ENCODE assay signal across 9 cellular contexts in the genomic region with DNA sequence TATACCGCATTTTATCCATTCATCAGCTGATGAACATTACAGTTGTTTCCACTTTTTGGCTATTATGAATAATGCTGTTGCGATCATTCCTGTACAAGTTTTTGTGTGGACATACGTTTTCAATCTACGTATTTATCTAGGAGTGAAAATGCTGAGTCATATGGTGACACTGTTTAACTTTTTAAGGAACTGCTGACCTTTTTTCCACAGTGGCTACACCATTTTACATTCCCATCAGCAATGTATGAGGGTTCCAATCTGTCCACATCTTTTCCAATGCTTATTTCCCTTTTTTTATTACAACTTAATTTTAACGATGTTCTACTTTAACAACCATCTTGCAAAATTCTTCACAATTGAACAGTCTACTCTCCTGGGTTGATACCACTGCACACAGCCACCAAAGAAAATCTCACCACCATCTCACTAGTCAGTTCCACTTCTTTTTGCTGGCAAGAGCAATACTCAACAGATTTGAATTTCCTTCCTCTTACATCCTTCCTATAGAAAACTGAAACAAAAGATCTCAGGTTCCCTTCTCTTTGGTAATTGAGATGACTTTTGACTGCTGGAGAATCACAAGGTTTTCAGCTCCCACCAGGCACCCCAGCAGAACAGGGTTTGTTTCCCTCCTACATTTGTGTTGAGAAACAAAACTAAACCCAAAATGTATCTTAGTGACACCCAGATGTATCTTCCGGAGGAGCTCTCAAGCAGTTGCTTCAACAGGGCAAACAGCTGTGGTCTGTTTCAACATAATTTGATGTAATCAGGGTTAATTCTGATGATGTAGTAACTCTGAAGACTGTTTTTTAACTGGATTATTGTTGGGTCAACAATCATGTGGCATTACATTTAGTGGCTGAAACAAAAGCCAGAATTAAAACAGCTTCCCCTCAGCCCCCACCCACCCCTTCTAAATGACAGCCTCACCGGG. TPM values are rescaled to one million over a fixed set of nuclear protein-coding genes. Genes with fewer than 3 reads are reported as not detected.
A peak's percentile ranks its signal among the peaks of the same experiment; 100 is the strongest.
DNase-seq lines count a peak whose midpoint lies in the region; ATAC-seq lines count a peak whose summit lies in the region.
"Had no signal": no experiment of that assay in that cellular context is flagged by ENCODE, and none has a peak within 500 bp of the region (broad histone marks: within the 10 kb centered on the region; RNA-seq: fewer than 3 reads in every experiment).

No MANE protein-coding gene starts in this region.

- H3K9me2 ChIP-seq in Karpas-422 (replicated peaks; ENCODE audit: insufficient read depth, low read length) = no peaks in the 10 kb centered on the region

- peaks cover 31% of the 10 kb centered on the region for H3K4me1 ChIP-seq in Karpas-422 (ENCODE audit: low read length)
- peaks cover 40% of the 10 kb centered on the region for H3K4me1 ChIP-seq in thymus (ENCODE audit: control insufficient read depth, insufficient read depth, low read length)

- H3K4me3 ChIP-seq in Karpas-422 (ENCODE audit: low read length) (no peak overlapping the region), thymus (ENCODE audit: low read length) (peak overlapping the region; percentile 19)

- no peaks in the 10 kb centered on the region for H3K9me3 ChIP-seq in Karpas-422 (ENCODE audit: low read length)
- no peaks in the 10 kb centered on the region for H3K9me3 ChIP-seq in thymus (ENCODE audit: control insufficient read depth)

- peaks cover 9% of the 10 kb centered on the region for H3K27me3 Mint-ChIP-seq in activated T-cell treated with anti-CD3 and anti-CD28 coated beads, Interleukin-2, amount 50 U/mL, for 72 hours (ENCODE audit: low read depth)

- H3K4me2 ChIP-seq in Karpas-422 (ENCODE audit: low read depth, low read length, poor library complexity, severe bottlenecking) = peak overlapping the region; percentile 14

- DNase-seq in activated T-cell treated with anti-CD3 and anti-CD28 coated beads, Interleukin-2, amount 50 U/mL, for 72 hours = no peak
- DNase-seq in activated T-cell treated with anti-CD3 and anti-CD28 coated beads, Interleukin-2, amount 50 U/mL, for 48 hours = no peak
- DNase-seq in Karpas-422 = no peak
- peak; percentile 50 for DNase-seq in dermis blood vessel endothelial cell
- no peak for DNase-seq in stimulated activated CD4-positive, alpha-beta T cell treated with anti-CD3 and anti-CD28 coated beads, Interleukin-4, amount 100 ng/mL, for 4 hours
- no peak for DNase-seq in DMS153 treated with DMSO at 0.1 percent for 48 hours (lab: John Stamatoyannopoulos, UW; ENCODE audit: unreplicated experiment)
- no peak for DNase-seq in ecto neural progenitor cell (ENCODE audit: low spot score)
- DNase-seq: cortex of kidney had no signal

- peaks cover 68% of the 10 kb centered on the region for H3K4me1 Mint-ChIP-seq in activated T-cell treated with anti-CD3 and anti-CD28 coated beads, Interleukin-2, amount 50 U/mL, for 72 hours (ENCODE audit: low read depth)

- H3K27me3 ChIP-seq in Karpas-422 (ENCODE audit: low read length) = no peaks in the 10 kb centered on the region
- no peaks in the 10 kb centered on the region for H3K27me3 ChIP-seq in thymus (ENCODE audit: control insufficient read depth, insufficient read depth)

- peaks cover 0 to 2% of the 10 kb centered on the region in 2 donors for H3K36me3 Mint-ChIP-seq in activated T-cell treated with anti-CD3 and anti-CD28 coated beads, Interleukin-2, amount 50 U/mL, for 72 hours (ENCODE audit: insufficient read depth in 2 of 2)

- H3K27ac ChIP-seq in Karpas-422 (ENCODE audit: low read length) = peak overlapping the region; percentile 8; the same call in 1 of the 2 replicates
- peak overlapping the region; percentile 84 for H3K27ac ChIP-seq in thymus (ENCODE audit: low read depth)

- 60% methylated on average over 7 of the region's 7 CpGs for WGBS in thymus

- peak overlapping the region; percentile 71 for H3K27ac Mint-ChIP-seq in activated T-cell treated with anti-CD3 and anti-CD28 coated beads, Interleukin-2, amount 50 U/mL, for 72 hours

- no peak overlapping the region for H3K9ac ChIP-seq in Karpas-422 (ENCODE audit: low read length)

- H4K20me1 ChIP-seq in Karpas-422 (ENCODE audit: insufficient read depth, low read depth, low read length) = no peaks in the 10 kb centered on the region

- H3K4me3 Mint-ChIP-seq in activated T-cell treated with anti-CD3 and anti-CD28 coated beads, Interleukin-2, amount 50 U/mL, for 72 hours = peak overlapping the region; percentile 11 to 59

- no peak for ATAC-seq in activated T-cell treated with anti-CD3 and anti-CD28 coated beads, Interleukin-2, amount 50 U/mL, for 72 hours (replicated peaks in 1 of 2)

- H3K9me3 Mint-ChIP-seq in activated T-cell treated with anti-CD3 and anti-CD28 coated beads, Interleukin-2, amount 50 U/mL, for 72 hours = no peaks in the 10 kb centered on the region

- H3K79me2 ChIP-seq in Karpas-422 (ENCODE audit: low read length) = no peaks in the 10 kb centered on the region

- no peak overlapping the region for H2AFZ ChIP-seq in Karpas-422 (ENCODE audit: low read length)

- H3K36me3 ChIP-seq in Karpas-422 (ENCODE audit: insufficient read depth, low read length) = no peaks in the 10 kb centered on the region
- no peaks in the 10 kb centered on the region for H3K36me3 ChIP-seq in thymus (ENCODE audit: control insufficient read depth, insufficient read depth)

RNA-seq across cellular contexts. Expression of a gene that starts 7.0 kb away (rescaled TPM):
- total RNA-seq in activated T-cell treated with anti-CD3 and anti-CD28 coated beads, Interleukin-2, amount 50 U/mL, for 72 hours = 10 to 100 TPM; 48.0 to 51.7 TPM
- 2.6 and 2.7 TPM in 2 replicates for total RNA-seq in Karpas-422 (2014; rRNA removed; shearing (Covaris generic); ENCODE audit: low replicate concordance)
- 19.4 and 23.5 TPM in 2 replicates for total RNA-seq in dermis blood vessel endothelial cell
- 3.7 TPM for polyA plus RNA-seq in thymus
